26 cellular contexts compared by ENCODE assay signal in genomic region chr9:8570776-8571175, GRCh38.
"Had no signal": no experiment of that assay in that cellular context is flagged by ENCODE, and none has a peak within 500 bp of the region (broad histone marks: within the 10 kb centered on the region; RNA-seq: fewer than 3 reads in every experiment).

No MANE protein-coding gene starts in this region.

- H3K4me1 ChIP-seq: adrenal gland, body of pancreas, lower lobe of right lung, psoas muscle, right atrium auricular region, stomach, tibial artery had no signal

- H3K9me3 ChIP-seq: adrenal gland, body of pancreas, lower lobe of right lung, ovary, psoas muscle, right atrium auricular region, stomach, tibial artery had no signal

- H3K4me3 ChIP-seq: adrenal gland, body of pancreas, coronary artery, dorsolateral prefrontal cortex, lower lobe of right lung, ovary, psoas muscle, right atrium auricular region, stomach, tibial artery had no signal

- H3K27ac ChIP-seq: adrenal gland, body of pancreas, coronary artery, lower lobe of right lung, ovary, psoas muscle, right atrium auricular region, stomach, tibial artery had no signal

- H3K9me3 Mint-ChIP-seq: activated naive CD8-positive, alpha-beta T cell treated with anti-CD3 and anti-CD28 coated beads for 36 hours; nephron progenitor cell had no signal

- H3K4me3 Mint-ChIP-seq: activated naive CD8-positive, alpha-beta T cell treated with anti-CD3 and anti-CD28 coated beads for 36 hours; nephron progenitor cell; stimulated activated naive B cell treated with anti-CD40 and anti-IgM and Interleukin-4, amounts not matched to agents 10 μg/mL and 1 μg/mL and 100 μg/mL, for 72 hours had no signal

- H3K36me3 Mint-ChIP-seq: activated naive CD8-positive, alpha-beta T cell treated with anti-CD3 and anti-CD28 coated beads for 36 hours; stimulated activated naive B cell treated with anti-CD40 and anti-IgM and Interleukin-4, amounts not matched to agents 10 μg/mL and 1 μg/mL and 100 μg/mL, for 72 hours had no signal

- DNase-seq: activated CD4-positive, alpha-beta T cell treated with anti-CD3 and anti-CD28 coated beads for 4 hours; activated CD4-positive, alpha-beta T cell treated with anti-CD3 and anti-CD28 coated beads, Interleukin-2, amount 50 U/mL, for 4 hours; activated effector memory CD4-positive, alpha-beta T cell treated with Interleukin-2 at 50 U/mL for 16 hours; activated naive CD4-positive, alpha-beta T cell treated with Interleukin-2 at 50 U/mL for 16 hours; activated naive CD8-positive, alpha-beta T cell treated with anti-CD3 and anti-CD28 coated beads for 36 hours; activated T-cell treated with anti-CD3 and anti-CD28 coated beads for 4 hours; adrenal gland; aorta; body of pancreas; dorsolateral prefrontal cortex; effector memory CD4-positive, alpha-beta T cell; glutamatergic neuron; hippocampal formation; kidney; lower lobe of right lung; mesenchymal stem cell; nephron progenitor cell; ovary; psoas muscle; stimulated activated CD4-positive, alpha-beta T cell treated with anti-CD3 and anti-CD28 coated beads, Interleukin-15, amount 100 ng/mL, for 24 hours; stimulated activated CD4-positive, alpha-beta T cell treated with anti-CD3 and anti-CD28 coated beads, Interleukin-2, amount 100 ng/mL, for 24 hours; stimulated activated naive B cell treated with anti-CD40 and anti-IgM and Interleukin-4, amounts not matched to agents 10 μg/mL and 1 μg/mL and 100 μg/mL, for 72 hours; stomach; tibial artery had no signal

- H3K27me3 ChIP-seq: adrenal gland, body of pancreas, dorsolateral prefrontal cortex, ovary, right atrium auricular region, stomach, tibial artery had no signal

- H3K4me1 Mint-ChIP-seq: nephron progenitor cell; stimulated activated naive B cell treated with anti-CD40 and anti-IgM and Interleukin-4, amounts not matched to agents 10 μg/mL and 1 μg/mL and 100 μg/mL, for 72 hours had no signal

- H3K27me3 Mint-ChIP-seq: activated naive CD8-positive, alpha-beta T cell treated with anti-CD3 and anti-CD28 coated beads for 36 hours; stimulated activated naive B cell treated with anti-CD40 and anti-IgM and Interleukin-4, amounts not matched to agents 10 μg/mL and 1 μg/mL and 100 μg/mL, for 72 hours had no signal

- H3K36me3 ChIP-seq: adrenal gland, lower lobe of right lung, ovary, right atrium auricular region, stomach, tibial artery had no signal

- ATAC-seq: body of pancreas; lower lobe of right lung; psoas muscle; stimulated activated naive B cell treated with anti-CD40 and anti-IgM and Interleukin-4, amounts not matched to agents 10 μg/mL and 1 μg/mL and 100 μg/mL, for 72 hours had no signal
